9 cellular contexts compared by ENCODE assay signal in the genomic region with DNA sequence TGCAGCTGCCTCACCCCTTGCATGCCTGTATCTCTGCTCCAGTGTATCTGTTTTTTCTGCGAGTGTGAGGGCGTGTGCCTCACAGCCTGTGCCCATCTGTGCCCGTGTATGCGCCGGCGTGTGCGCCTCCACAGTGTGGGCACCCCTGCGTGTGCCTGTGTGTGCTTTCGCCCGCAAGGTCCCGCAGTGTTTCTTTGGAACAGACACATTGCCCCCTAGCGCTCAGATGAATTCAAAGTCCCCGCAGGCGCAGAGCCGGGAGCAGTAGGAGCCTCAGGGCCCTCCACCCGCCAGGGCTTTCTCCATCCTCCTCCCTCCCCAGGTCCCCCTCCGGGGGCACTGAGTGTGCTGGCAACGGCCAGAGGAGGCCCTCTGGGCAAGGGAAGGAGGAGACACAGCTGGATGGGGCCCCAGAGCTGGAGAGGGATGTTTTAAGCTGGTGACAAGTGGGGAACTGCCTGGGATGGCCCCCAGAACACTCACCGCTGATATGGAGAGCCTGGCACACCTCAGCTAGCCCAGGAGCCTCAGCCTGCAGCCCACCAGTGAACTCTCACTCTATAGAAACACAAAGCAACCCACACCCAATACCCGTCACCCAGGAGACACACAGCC. TPM values are rescaled to one million over a fixed set of nuclear protein-coding genes. Genes with fewer than 3 reads are reported as not detected.
DNase-seq lines count a peak whose midpoint lies in the region; ATAC-seq and TF ChIP-seq lines count a peak whose summit lies in the region.
"Had no signal": no experiment of that assay in that cellular context is flagged by ENCODE, and none has a peak within 500 bp of the region (broad histone marks: within the 10 kb centered on the region; RNA-seq: fewer than 3 reads in every experiment).

No MANE protein-coding gene starts in this region.

- POLR2A ChIA-PET in HEK293T (lab: Yijun Ruan, JAX) = no interaction called here
- POLR2A ChIA-PET in OCI-LY7 (lab: Charles Lee) = no interaction called here

- peaks cover 23% of the 10 kb centered on the region for H3K27me3 Mint-ChIP-seq in CD4-positive, CD25-positive, alpha-beta regulatory T cell

- H3K9me3 ChIP-seq in CD4-positive, CD25-positive, alpha-beta regulatory T cell (ENCODE audit: control insufficient read depth in 2 of 2, low read length in 2 of 2) = no peaks in the 10 kb centered on the region
- H3K9me3 ChIP-seq in OCI-LY7 (ENCODE audit: low read length) (no peaks in the 10 kb centered on the region), parathyroid adenoma (ENCODE audit: control insufficient read depth, low read length) (no peaks in the 10 kb centered on the region)

- H3K79me2 ChIP-seq in OCI-LY7 (ENCODE audit: insufficient read depth, low read depth, low read length) (no peaks in the 10 kb centered on the region), parathyroid adenoma (no peaks in the 10 kb centered on the region)

- H3K9me2 ChIP-seq in OCI-LY7 (ENCODE audit: insufficient read depth, low read length) = no peaks in the 10 kb centered on the region

- no peaks in the 10 kb centered on the region for H3K9me3 Mint-ChIP-seq in CD4-positive, CD25-positive, alpha-beta regulatory T cell
- H3K9me3 Mint-ChIP-seq: stimulated activated naive CD8-positive, alpha-beta T cell treated with anti-CD3 and anti-CD28 coated beads, Interleukin-15, Interleukin-2, amounts not matched to agents 100 ng/mL and 50 ng/mL, for 24 hours had no signal

- no peaks in the 10 kb centered on the region for H3K36me3 ChIP-seq in CD4-positive, CD25-positive, alpha-beta regulatory T cell (ENCODE audit: control insufficient read depth, insufficient read depth, low read length)
- no peaks in the 10 kb centered on the region for H3K36me3 ChIP-seq in OCI-LY7 (ENCODE audit: insufficient read depth, low read length)
- no peaks in the 10 kb centered on the region for H3K36me3 ChIP-seq in parathyroid adenoma (ENCODE audit: control insufficient read depth, insufficient read depth, low read length)

- no peak overlapping the region for H3K27ac ChIP-seq in CD4-positive, CD25-positive, alpha-beta regulatory T cell (ENCODE audit: insufficient read depth, low read length, poor library complexity, severe bottlenecking)
- no peak overlapping the region for H3K27ac ChIP-seq in OCI-LY7 (ENCODE audit: low read depth, low read length, poor library complexity, severe bottlenecking)
- no peak overlapping the region for H3K27ac ChIP-seq in parathyroid adenoma

- intact Hi-C loops in OCI-LY7 (cut with micrococcal nuclease; ENCODE audit: unreplicated experiment) = no loop called here

- CTCF ChIA-PET in HEK293T (lab: Yijun Ruan, JAX) (no interaction called here), OCI-LY7 (lab: Charles Lee; ENCODE audit: unreplicated experiment) (no interaction called here)

- no peak overlapping the region for H3K9ac ChIP-seq in parathyroid adenoma

- peak in 2 of 3 donors; percentile 41 to 51 for DNase-seq in CD4-positive, CD25-positive, alpha-beta regulatory T cell
- peak; percentile 82 for DNase-seq in HEK293T (ENCODE audit: extremely low spot score)
- DNase-seq in OCI-LY7 (ENCODE audit: low spot score) = peak; percentile 64
- DNase-seq in activated effector memory CD4-positive, alpha-beta T cell treated with anti-CD3 and anti-CD28 coated beads, Interleukin-2, amount 50 U/mL, for 16 hours = peak; percentile 77
- peak; percentile 76 for DNase-seq in globus pallidus (ENCODE audit: low spot score)

- H3K4me2 ChIP-seq in OCI-LY7 (ENCODE audit: low read length) (no peak overlapping the region), parathyroid adenoma (ENCODE audit: low read length) (no peak overlapping the region)

- TF ChIP-seq CTCF in OCI-LY7 (conservative IDR thresholded peaks at IDR 0.05; ENCODE audit: low read length) = peak; percentile 81
- peak; percentile 50 for TF ChIP-seq CTCF in parathyroid adenoma (IDR thresholded peaks at IDR 0.05)

- ATAC-seq in CD4-positive, CD25-positive, alpha-beta regulatory T cell (ENCODE audit: low read depth in 2 of 2) = peak; percentile 38 to 41
- no peak for ATAC-seq in HG03571 (IDR thresholded peaks at IDR 0.05; ENCODE audit: unreplicated experiment)
- ATAC-seq in GM21447 (IDR thresholded peaks at IDR 0.05; ENCODE audit: unreplicated experiment) = no peak

- H2AFZ ChIP-seq in OCI-LY7 (ENCODE audit: low read length) (no peak overlapping the region), parathyroid adenoma (no peak overlapping the region)

- no peaks in the 10 kb centered on the region for H4K20me1 ChIP-seq in OCI-LY7 (ENCODE audit: insufficient read depth, low read length)

- H3K4me3 ChIP-seq in CD4-positive, CD25-positive, alpha-beta regulatory T cell (ENCODE audit: low read depth, low read length) = no peak overlapping the region
- no peak overlapping the region for H3K4me3 ChIP-seq in OCI-LY7 (ENCODE audit: low read depth, low read length, poor library complexity, severe bottlenecking)
- peak overlapping the region; percentile 16 for H3K4me3 ChIP-seq in parathyroid adenoma (ENCODE audit: low read depth, low read length)

- H3K27ac Mint-ChIP-seq in CD4-positive, CD25-positive, alpha-beta regulatory T cell = no peak overlapping the region
- H3K27ac Mint-ChIP-seq: stimulated activated naive CD8-positive, alpha-beta T cell treated with anti-CD3 and anti-CD28 coated beads, Interleukin-15, Interleukin-2, amounts not matched to agents 100 ng/mL and 50 ng/mL, for 24 hours had no signal

- H3K4me3 Mint-ChIP-seq in CD4-positive, CD25-positive, alpha-beta regulatory T cell = peak overlapping the region; percentile 69 to 81 (median 76)
- H3K4me3 Mint-ChIP-seq: stimulated activated naive CD8-positive, alpha-beta T cell treated with anti-CD3 and anti-CD28 coated beads, Interleukin-15, Interleukin-2, amounts not matched to agents 100 ng/mL and 50 ng/mL, for 24 hours had no signal

- BruUV-seq in OCI-LY7 (replicated peaks; lab: Mats Ljungman, UMichigan) = no TSS peak

- no peaks in the 10 kb centered on the region for H3K27me3 ChIP-seq in CD4-positive, CD25-positive, alpha-beta regulatory T cell (ENCODE audit: control insufficient read depth, insufficient read depth, low read length)
- no peaks in the 10 kb centered on the region for H3K27me3 ChIP-seq in parathyroid adenoma (ENCODE audit: control insufficient read depth, insufficient read depth, low read length)

- H3K4me1 ChIP-seq in CD4-positive, CD25-positive, alpha-beta regulatory T cell (ENCODE audit: control insufficient read depth, insufficient read depth, low read length, poor library complexity, severe bottlenecking) = peaks cover 17% of the 10 kb centered on the region
- H3K4me1 ChIP-seq in OCI-LY7 (ENCODE audit: insufficient read depth, low read length, poor library complexity, severe bottlenecking) = no peaks in the 10 kb centered on the region
- H3K4me1 ChIP-seq in parathyroid adenoma = no peaks in the 10 kb centered on the region

- peaks cover 0 to 21% (median 9%) of the 10 kb centered on the region in 4 donors for H3K4me1 Mint-ChIP-seq in CD4-positive, CD25-positive, alpha-beta regulatory T cell

- no peaks in the 10 kb centered on the region for H3K36me3 Mint-ChIP-seq in CD4-positive, CD25-positive, alpha-beta regulatory T cell

TF ChIP-seq in HEK293T, 16 proteins besides CTCF, POLR2A, EP300 and RAD21:
- TF ChIP-seq SP1 (IDR thresholded peaks at IDR 0.05) (no peak), LEF1 (IDR thresholded peaks at IDR 0.05; ENCODE audit: borderline replicate concordance) (no peak), L3MBTL2 (conservative IDR thresholded peaks at IDR 0.05) (no peak), ZNF384 (IDR thresholded peaks at IDR 0.05) (no peak), SUZ12 (IDR thresholded peaks at IDR 0.05) (no peak), CTBP1 (IDR thresholded peaks at IDR 0.05; ENCODE audit: borderline replicate concordance) (no peak), PKNOX1 (IDR thresholded peaks at IDR 0.05) (no peak), FOXA1 (IDR thresholded peaks at IDR 0.05) (no peak), NFRKB (IDR thresholded peaks at IDR 0.05) (no peak), TARDBP (IDR thresholded peaks at IDR 0.05) (no peak), ARNT (IDR thresholded peaks at IDR 0.05) (no peak), ELF4 (IDR thresholded peaks at IDR 0.05) (no peak), BHLHE40 (IDR thresholded peaks at IDR 0.05; ENCODE audit: borderline replicate concordance) (no peak), FOXK2 (IDR thresholded peaks at IDR 0.05) (no peak), FOXM1 (IDR thresholded peaks at IDR 0.05; ENCODE audit: borderline replicate concordance) (no peak), HDGF (IDR thresholded peaks at IDR 0.05; ENCODE audit: borderline replicate concordance) (no peak)

RNA-seq across cellular contexts. Expression of gene MN1, which starts 3.2 kb away (rescaled TPM):
- total RNA-seq in CD4-positive, CD25-positive, alpha-beta regulatory T cell = 0.39 TPM
- polyA plus RNA-seq in CD4-positive, CD25-positive, alpha-beta regulatory T cell = under 1 TPM in 1 of 4 donors, not detected in 3; 0.07 TPM
- 0.47 TPM in 1 of 2 replicates, not detected in the other for total RNA-seq in OCI-LY7 (2014; rRNA removed; shearing (Covaris generic))
- total RNA-seq in OCI-LY7 (2022) = not detected in 2 replicates

Comparison
In these comparisons a context has a peak if more than half of its experiments do, and no peak if none do; other contexts are left out.
1. ATAC-seq: peak in CD4-positive, CD25-positive, alpha-beta regulatory T cell (2 of 2); none in HG03571 (single experiment) and GM21447 (single experiment).
2. Peak in every context shown above with its lines, with median percentiles within 50 percentile points of each other: DNase-seq.